Comparison of ENCODE assay signal across 1 cellular context in the genomic region with DNA sequence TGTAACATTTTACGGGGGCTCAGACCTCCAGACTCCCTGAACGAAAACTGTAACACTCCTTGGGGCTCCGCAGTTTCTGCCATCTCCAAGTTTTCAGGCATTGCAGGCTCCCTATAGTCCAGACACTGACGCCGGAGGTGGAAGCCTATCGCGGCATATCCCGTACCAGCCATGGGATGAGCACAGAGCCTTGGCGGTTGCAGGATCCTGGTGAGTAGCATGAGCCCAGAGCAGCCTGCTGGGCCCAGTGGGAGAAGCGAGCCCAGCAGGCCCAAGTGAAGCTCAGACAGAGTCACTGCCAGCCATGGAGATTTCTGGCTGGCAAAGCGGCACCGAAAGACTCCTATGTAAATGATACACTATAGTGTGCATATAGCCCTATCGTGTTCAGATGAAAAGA.
TF ChIP-seq lines count a peak whose summit lies in the region.

No MANE protein-coding gene starts in this region.

TF ChIP-seq in H1, 55 proteins besides CTCF, POLR2A, EP300 and RAD21:
- TF ChIP-seq SP4 (IDR thresholded peaks at IDR 0.05; ENCODE audit: low read length) (no peak), SRF (IDR thresholded peaks at IDR 0.05; ENCODE audit: low read depth, low read length) (no peak), YY1 (IDR thresholded peaks at IDR 0.05; ENCODE audit: low read depth, low read length) (no peak), GABPA (IDR thresholded peaks at IDR 0.05; ENCODE audit: borderline replicate concordance, insufficient read depth, low read length) (no peak), ZNF274 (IDR thresholded peaks at IDR 0.05; ENCODE audit: borderline replicate concordance, extremely low read depth, low read length) (no peak)
TF ChIP-seq in H1: peak in this region for 0.
